16 cellular contexts compared by ENCODE assay signal in genomic region chr5:57207681-57208080, GRCh38. TPM values are rescaled to one million over a fixed set of nuclear protein-coding genes. Genes with fewer than 3 reads are reported as not detected.
DNase-seq lines count a peak whose midpoint lies in the region; ATAC-seq and TF ChIP-seq lines count a peak whose summit lies in the region.
"Had no signal": no experiment of that assay in that cellular context is flagged by ENCODE, and none has a peak within 500 bp of the region (broad histone marks: within the 10 kb centered on the region; RNA-seq: fewer than 3 reads in every experiment).

No MANE protein-coding gene starts in this region.

- H3K27me3 ChIP-seq in esophagus muscularis mucosa (no peaks in the 10 kb centered on the region), stomach smooth muscle (ENCODE audit: control insufficient read depth in 1 of 2, insufficient read depth in 2 of 2, low read length in 2 of 2) (no peaks in the 10 kb centered on the region), brain microvascular endothelial cell (replicated peaks) (no peaks in the 10 kb centered on the region)

- peaks cover 48% of the 10 kb centered on the region for H3K36me3 Mint-ChIP-seq in activated T-cell treated with anti-CD3 and anti-CD28 coated beads, Interleukin-2, amount 50 U/mL, for 24 hours (ENCODE audit: low read depth)
- peaks cover 13% of the 10 kb centered on the region for H3K36me3 Mint-ChIP-seq in activated T-cell treated with anti-CD3 and anti-CD28 coated beads, Interleukin-2, amount 50 U/mL, for 4 hours (ENCODE audit: insufficient read depth)
- H3K36me3 Mint-ChIP-seq: CD4-positive, CD25-positive, alpha-beta regulatory T cell had no signal

- intact Hi-C loops in esophagus muscularis mucosa (cut with DNase I), result no loop called here

- in situ Hi-C loops in brain microvascular endothelial cell (cut with HindIII; ENCODE audit: low pct_ligation_motif_present, low sequenced_read_pairs), result no loop called here

- H3K4me1 ChIP-seq in esophagus muscularis mucosa (peaks cover 52 to 78% (median 72%) of the 10 kb centered on the region in 4 donors), stomach smooth muscle (ENCODE audit: control insufficient read depth, insufficient read depth, low read length) (peaks cover 23% of the 10 kb centered on the region)

- H3K36me3 ChIP-seq in esophagus muscularis mucosa (no peaks in the 10 kb centered on the region), stomach smooth muscle (ENCODE audit: control insufficient read depth in 2 of 2, insufficient read depth in 2 of 2, low read length in 2 of 2) (no peaks in the 10 kb centered on the region), brain microvascular endothelial cell (replicated peaks) (no peaks in the 10 kb centered on the region)

- no peak for ATAC-seq in activated T-cell treated with anti-CD3 and anti-CD28 coated beads, Interleukin-2, amount 50 U/mL, for 4 hours

- WGBS in esophagus muscularis mucosa, result 67% methylated on average over 7 of the region's 7 CpGs

- H3K9me3 Mint-ChIP-seq in activated T-cell treated with anti-CD3 and anti-CD28 coated beads, Interleukin-2, amount 50 U/mL, for 24 hours, result no peaks in the 10 kb centered on the region
- no peaks in the 10 kb centered on the region for H3K9me3 Mint-ChIP-seq in activated T-cell treated with anti-CD3 and anti-CD28 coated beads, Interleukin-2, amount 50 U/mL, for 4 hours
- H3K9me3 Mint-ChIP-seq: CD4-positive, CD25-positive, alpha-beta regulatory T cell had no signal

- TF ChIP-seq POLR2A in esophagus muscularis mucosa (IDR thresholded peaks at IDR 0.05; ENCODE audit: low read depth), result no peak

- H3K9me3 ChIP-seq in esophagus muscularis mucosa, result no peaks in the 10 kb centered on the region
- H3K9me3 ChIP-seq in stomach smooth muscle (ENCODE audit: control insufficient read depth in 2 of 2, low read length in 2 of 2), result no peaks in the 10 kb centered on the region

- TF ChIP-seq CTCF in esophagus muscularis mucosa (IDR thresholded peaks at IDR 0.05) (no peak), brain microvascular endothelial cell (IDR thresholded peaks at IDR 0.05; ENCODE audit: low read depth, low read length, missing control alignments) (no peak)

- H3K4me3 ChIP-seq in esophagus muscularis mucosa, result no peak overlapping the region
- H3K4me3 ChIP-seq in stomach smooth muscle (ENCODE audit: low read length in 2 of 2), result peak overlapping the region in 1 of 2 donors; percentile 52
- H3K4me3 ChIP-seq in brain microvascular endothelial cell (ENCODE audit: low read depth, low read length), result no peak overlapping the region
- H3K4me3 ChIP-seq: smooth muscle cell had no signal

- no peak overlapping the region for H3K4me3 Mint-ChIP-seq in activated T-cell treated with anti-CD3 and anti-CD28 coated beads, Interleukin-2, amount 50 U/mL, for 24 hours
- H3K4me3 Mint-ChIP-seq in activated T-cell treated with anti-CD3 and anti-CD28 coated beads, Interleukin-2, amount 50 U/mL, for 4 hours, result no peak overlapping the region

- no peaks in the 10 kb centered on the region for H3K27me3 Mint-ChIP-seq in activated T-cell treated with anti-CD3 and anti-CD28 coated beads, Interleukin-2, amount 50 U/mL, for 24 hours
- H3K27me3 Mint-ChIP-seq in activated T-cell treated with anti-CD3 and anti-CD28 coated beads, Interleukin-2, amount 50 U/mL, for 4 hours (ENCODE audit: low read depth), result no peaks in the 10 kb centered on the region
- H3K27me3 Mint-ChIP-seq: CD4-positive, CD25-positive, alpha-beta regulatory T cell had no signal

- H3K27ac ChIP-seq in esophagus muscularis mucosa (replicated peaks in 1 of 4), result peak overlapping the region; percentile 23 to 74 (median 68)
- peak overlapping the region; percentile 41 for H3K27ac ChIP-seq in stomach smooth muscle (ENCODE audit: low read length)
- no peak overlapping the region for H3K27ac ChIP-seq in brain microvascular endothelial cell
- H3K27ac ChIP-seq: KMS-11, PC-9 had no signal

- peak; percentile 55 for TF ChIP-seq EP300 in esophagus muscularis mucosa (IDR thresholded peaks at IDR 0.05)

- peaks cover 80% of the 10 kb centered on the region for H3K4me1 Mint-ChIP-seq in activated T-cell treated with anti-CD3 and anti-CD28 coated beads, Interleukin-2, amount 50 U/mL, for 24 hours (ENCODE audit: low read depth)
- H3K4me1 Mint-ChIP-seq in activated T-cell treated with anti-CD3 and anti-CD28 coated beads, Interleukin-2, amount 50 U/mL, for 4 hours (ENCODE audit: low read depth), result peaks cover 80% of the 10 kb centered on the region

- H3K9ac ChIP-seq in stomach smooth muscle (ENCODE audit: low read length in 2 of 2), result peak overlapping the region in 1 of 2 donors; percentile 2
- H3K9ac ChIP-seq: KMS-11 had no signal

- H3K27ac Mint-ChIP-seq in activated T-cell treated with anti-CD3 and anti-CD28 coated beads, Interleukin-2, amount 50 U/mL, for 24 hours, result peak overlapping the region; percentile 50

- DNase-seq in activated T-cell treated with anti-CD3 and anti-CD28 coated beads, Interleukin-2, amount 50 U/mL, for 24 hours, result no peak
- no peak for DNase-seq in activated T-cell treated with anti-CD3 and anti-CD28 coated beads, Interleukin-2, amount 50 U/mL, for 4 hours
- no peak for DNase-seq in esophagus muscularis mucosa (ENCODE audit: extremely low spot score)
- DNase-seq in mucosa of gallbladder (ENCODE audit: low spot score), result peak; percentile 21
- DNase-seq in NOMO-1 treated with dmso at 0.1 percent for 144 hours (lab: John Stamatoyannopoulos, UW; ENCODE audit: unreplicated experiment), result no peak
- DNase-seq in HPDE6-E6E7 (ENCODE audit: extremely low spot score), result no peak
- no peak for DNase-seq in brain microvascular endothelial cell
- DNase-seq: activated effector memory CD4-positive, alpha-beta T cell treated with Interleukin-2 at 50 U/mL for 16 hours; CD4-positive, CD25-positive, alpha-beta regulatory T cell; mesendoderm; NCI-H1092; PC-9; stimulated activated naive CD4-positive, alpha-beta T cell had no signal

RNA-seq across cellular contexts. Expression of gene GPBP1, which starts 33.8 kb away (rescaled TPM):
- total RNA-seq in activated T-cell treated with anti-CD3 and anti-CD28 coated beads, Interleukin-2, amount 50 U/mL, for 4 hours, result 10 to 100 TPM; 51.4 to 62.0 (median 58.7) TPM
- total RNA-seq in esophagus muscularis mucosa (10 to 100 TPM; 41.8 to 54.0 (median 48.6) TPM), mucosa of gallbladder (64.1 TPM)
